In genomic region chr22:47213571-47214230, GRCh38 we compare ENCODE assay signal across 8 cellular contexts.
DNase-seq lines count a peak whose midpoint lies in the region; ATAC-seq and TF ChIP-seq lines count a peak whose summit lies in the region.

No MANE protein-coding gene starts in this region.

- intact Hi-C loops in sciatic nerve (cut with DNase I), result no loop called here

- H3K9me3 ChIP-seq in MG63, result no peaks in the 10 kb centered on the region

- no peak overlapping the region for H3K4me3 ChIP-seq in WI38 (ENCODE audit: low read depth, low read length)
- H3K4me3 ChIP-seq in MG63, result no peak overlapping the region

- ATAC-seq in sciatic nerve, result no peak
- no peak for ATAC-seq in GM19455 (IDR thresholded peaks at IDR 0.05; ENCODE audit: unreplicated experiment)

- TF ChIP-seq CTCF in WI38 (IDR thresholded peaks at IDR 0.05; ENCODE audit: low read depth, low read length), result peak; percentile 58

- H3K27me3 ChIP-seq in MG63, result no peaks in the 10 kb centered on the region

- DNase-seq in COLO829 (ENCODE audit: low spot score) (peak; percentile 67), HuH-7.5 (ENCODE audit: low spot score) (peak; percentile 56), sciatic nerve (ENCODE audit: low spot score) (peak; percentile 49), MG63 (no peak), occipital lobe (lab: John Stamatoyannopoulos, UW) (no peak)
- DNase-seq in effector CD8-positive, alpha-beta T cell (lab: John Stamatoyannopoulos, UW), result peak; percentile 15

- no peaks in the 10 kb centered on the region for H3K36me3 ChIP-seq in MG63

Comparison
In these comparisons a context has a peak if more than half of its experiments do, and no peak if none do; other contexts are left out.
1. DNase-seq: peak in COLO829 (single experiment), HuH-7.5 (single experiment), effector CD8-positive, alpha-beta T cell (single experiment) and sciatic nerve (single experiment); none in MG63 (single experiment) and occipital lobe (single experiment).